ENCODE assay signal across 26 cellular contexts in genomic region chr7:121163699-121164098, GRCh38.
DNase-seq lines count a peak whose midpoint lies in the region; TF ChIP-seq lines count a peak whose summit lies in the region.
"Had no signal": no experiment of that assay in that cellular context is flagged by ENCODE, and none has a peak within 500 bp of the region (broad histone marks: within the 10 kb centered on the region; RNA-seq: fewer than 3 reads in every experiment).

No MANE protein-coding gene starts in this region.

- no peaks in the 10 kb centered on the region for H3K9me3 ChIP-seq in neural progenitor cell (ENCODE audit: low read depth)
- H3K9me3 ChIP-seq: left ventricle myocardium inferior, ovary, spleen, suprapubic skin, uterus had no signal

- peak overlapping the region in 2 of 4 donors; percentile 65 to 78 for H3K4me3 Mint-ChIP-seq in IgD-negative memory B cell
- no peak overlapping the region for H3K4me3 Mint-ChIP-seq in osteocyte (ENCODE audit: unreplicated experiment)
- no peak overlapping the region for H3K4me3 Mint-ChIP-seq in neural progenitor cell
- H3K4me3 Mint-ChIP-seq: mesothelial cell of epicardium; naive thymus-derived CD8-positive, alpha-beta T cell; stimulated activated naive B cell treated with anti-CD40 and anti-IgM and Interleukin-4, amounts not matched to agents 10 μg/mL and 1 μg/mL and 100 μg/mL, for 72 hours; T-helper 2 cell treated with Interferon-gamma antibody and Interleukin-4, amounts not matched to agents 5 μg/mL and 100 μg/mL, for 36 hours had no signal

- no peaks in the 10 kb centered on the region for H3K79me2 ChIP-seq in neural progenitor cell (ENCODE audit: low read depth)

- H3K4me3 ChIP-seq in neural progenitor cell = no peak overlapping the region
- H3K4me3 ChIP-seq: left ventricle myocardium inferior, ovary, spleen, suprapubic skin, uterus had no signal

- H3K4me1 Mint-ChIP-seq in IgD-negative memory B cell = peaks cover 22 to 39% (median 31%) of the 10 kb centered on the region in 3 donors
- peaks cover 12% of the 10 kb centered on the region for H3K4me1 Mint-ChIP-seq in osteocyte (ENCODE audit: unreplicated experiment)
- H3K4me1 Mint-ChIP-seq in neural progenitor cell = peaks cover 19% of the 10 kb centered on the region

- no peak overlapping the region for H3K27ac ChIP-seq in neural progenitor cell
- H3K27ac ChIP-seq: left ventricle myocardium inferior, ovary, spleen, suprapubic skin, uterus had no signal

- H3K36me3 Mint-ChIP-seq in IgD-negative memory B cell (peaks cover 4% of the 10 kb centered on the region), osteocyte (ENCODE audit: unreplicated experiment) (no peaks in the 10 kb centered on the region), neural progenitor cell (no peaks in the 10 kb centered on the region)
- H3K36me3 Mint-ChIP-seq: mesothelial cell of epicardium; naive thymus-derived CD8-positive, alpha-beta T cell had no signal

- H3K27me3 Mint-ChIP-seq in IgD-negative memory B cell (no peaks in the 10 kb centered on the region), osteocyte (ENCODE audit: unreplicated experiment) (no peaks in the 10 kb centered on the region), neural progenitor cell (ENCODE audit: insufficient read depth, low read depth) (no peaks in the 10 kb centered on the region)
- H3K27me3 Mint-ChIP-seq: stimulated activated naive B cell treated with anti-CD40 and anti-IgM and Interleukin-4, amounts not matched to agents 10 μg/mL and 1 μg/mL and 100 μg/mL, for 72 hours had no signal

- H3K9ac ChIP-seq in neural progenitor cell = no peak overlapping the region

- no peaks in the 10 kb centered on the region for H3F3A ChIP-seq in neural progenitor cell (ENCODE audit: low read depth)

- H4K20me1 ChIP-seq in neural progenitor cell (ENCODE audit: low read depth) = no peaks in the 10 kb centered on the region

- H3K4me1 ChIP-seq in neural progenitor cell = peaks cover 13% of the 10 kb centered on the region
- H3K4me1 ChIP-seq: left ventricle myocardium inferior, suprapubic skin, uterus had no signal

- H3K27me3 ChIP-seq in neural progenitor cell = no peaks in the 10 kb centered on the region
- H3K27me3 ChIP-seq: ovary, spleen, suprapubic skin, uterus had no signal

- intact Hi-C loops in posterior vena cava (cut with DNase I) = no loop called here

- TF ChIP-seq CTCF in osteocyte (IDR thresholded peaks at IDR 0.05) (peak; percentile 16), neural progenitor cell (IDR thresholded peaks at IDR 0.05) (no peak)

- no peaks in the 10 kb centered on the region for H3K36me3 ChIP-seq in neural progenitor cell
- H3K36me3 ChIP-seq: left ventricle myocardium inferior, ovary, spleen, suprapubic skin, uterus had no signal

- in situ Hi-C loops in SK-MEL-5 (cut with HindIII; ENCODE audit: low pct_unique_long_range_greater_than_20kb, low sequenced_read_pairs) = no loop called here

- H2AFZ ChIP-seq in neural progenitor cell (replicated peaks) = no peak overlapping the region

- H3K9me3 Mint-ChIP-seq in IgD-negative memory B cell (no peaks in the 10 kb centered on the region), osteocyte (ENCODE audit: unreplicated experiment) (no peaks in the 10 kb centered on the region), neural progenitor cell (no peaks in the 10 kb centered on the region)
- H3K9me3 Mint-ChIP-seq: mesothelial cell of epicardium; naive thymus-derived CD8-positive, alpha-beta T cell; stimulated activated naive B cell treated with anti-CD40 and anti-IgM and Interleukin-4, amounts not matched to agents 10 μg/mL and 1 μg/mL and 100 μg/mL, for 72 hours; T-helper 2 cell treated with Interferon-gamma antibody and Interleukin-4, amounts not matched to agents 5 μg/mL and 100 μg/mL, for 36 hours had no signal

- H3K27ac Mint-ChIP-seq in IgD-negative memory B cell (peak overlapping the region in 2 of 3 donors; percentile 50 to 76), osteocyte (ENCODE audit: unreplicated experiment) (no peak overlapping the region), neural progenitor cell (no peak overlapping the region)
- H3K27ac Mint-ChIP-seq: mesothelial cell of epicardium; naive thymus-derived CD8-positive, alpha-beta T cell; T-helper 2 cell treated with Interferon-gamma antibody and Interleukin-4, amounts not matched to agents 5 μg/mL and 100 μg/mL, for 36 hours had no signal

- H3K4me2 ChIP-seq in neural progenitor cell = no peak overlapping the region

- DNase-seq in ELR (ENCODE audit: low read depth) (peak; percentile 7), SK-MEL-5 (ENCODE audit: low read depth, low spot score) (peak; percentile 28), osteocyte (ENCODE audit: extremely low spot score, unreplicated experiment) (no peak), GF-D8 (lab: John Stamatoyannopoulos, UW) (no peak), neural progenitor cell (ENCODE audit: low spot score) (no peak), posterior vena cava (ENCODE audit: low spot score) (no peak)
- DNase-seq: activated CD4-positive, alpha-beta T cell treated with anti-CD3 and anti-CD28 coated beads, Interleukin-2, amount 50 U/mL, for 4 hours; activated CD8-positive, alpha-beta memory T cell treated with anti-CD3 and anti-CD28 coated beads, Interleukin-2, amount 50 U/mL, for 4 hours; activated naive CD4-positive, alpha-beta T cell treated with anti-CD3 and anti-CD28 coated beads, Interleukin-2, amount 50 U/mL, for 16 hours; amygdala; cortex of kidney; hypothalamus; Kasumi-1; left ventricle myocardium inferior; naive thymus-derived CD8-positive, alpha-beta T cell; NCI-H1105 treated with DMSO at 0.1 percent for 48 hours; ovary; right cardiac atrium; spleen; stimulated activated CD4-positive, alpha-beta T cell treated with anti-CD3 and anti-CD28 coated beads, Interleukin-4, amount 100 ng/mL, for 1 hour; stimulated activated naive B cell treated with anti-CD40 and anti-IgM and Interleukin-4, amounts not matched to agents 10 μg/mL and 1 μg/mL and 100 μg/mL, for 72 hours; uterus had no signal

Comparison
In these comparisons a context has a peak if more than half of its experiments do, and no peak if none do; other contexts are left out.
1. DNase-seq: peak in ELR (single experiment) and SK-MEL-5 (single experiment); none in osteocyte (single experiment), GF-D8 (single experiment), neural progenitor cell (single experiment) and posterior vena cava (single experiment).
2. H3K27ac Mint-ChIP-seq: peak in IgD-negative memory B cell (2 of 3); none in osteocyte (single experiment) and neural progenitor cell (single experiment).